ENCODE assay signal across 11 cellular contexts in the genomic region with DNA sequence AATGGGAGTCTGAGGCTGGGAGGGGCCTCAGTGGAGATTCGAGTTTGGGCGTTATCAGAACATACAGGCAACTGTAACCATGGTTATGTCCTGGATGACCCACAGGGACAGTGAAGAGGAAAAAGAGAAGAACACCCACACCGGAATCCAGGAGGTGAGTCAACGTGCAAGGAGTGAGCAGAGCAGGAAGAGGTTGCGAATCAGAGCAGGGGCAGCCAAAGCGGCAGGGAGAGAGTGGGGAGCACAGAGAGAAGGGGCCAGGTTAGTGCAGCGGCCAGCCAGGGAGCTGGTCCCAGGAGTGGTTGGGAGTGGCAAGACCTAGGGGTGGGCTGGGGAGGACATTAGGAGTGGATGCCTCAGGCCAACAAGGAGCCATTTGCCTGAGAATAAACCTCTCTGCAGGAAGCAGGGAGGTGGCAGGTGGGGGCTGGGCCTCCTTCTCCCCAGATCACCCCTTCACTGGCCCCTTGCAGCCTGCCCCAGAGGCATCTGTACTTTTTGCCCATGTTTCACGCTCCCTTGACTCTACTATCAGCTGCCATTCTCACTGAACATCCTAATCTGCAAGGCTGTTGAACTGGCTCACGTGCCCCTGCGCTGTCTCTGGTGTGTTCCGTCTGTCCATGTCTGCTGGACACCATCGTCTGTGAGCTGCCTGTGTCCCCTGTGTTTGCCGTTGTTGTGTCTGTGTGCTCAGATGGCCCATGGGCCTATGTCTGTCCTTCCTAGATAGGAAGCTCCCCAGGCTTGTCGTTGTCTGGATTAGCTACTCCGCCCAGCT. TPM values are rescaled to one million over a fixed set of nuclear protein-coding genes. Genes with fewer than 3 reads are reported as not detected.
DNase-seq lines count a peak whose midpoint lies in the region; ATAC-seq, FAIRE-seq and TF ChIP-seq lines count a peak whose summit lies in the region.
"Had no signal": no experiment of that assay in that cellular context is flagged by ENCODE, and none has a peak within 500 bp of the region (broad histone marks: within the 10 kb centered on the region; RNA-seq: fewer than 3 reads in every experiment).

No MANE protein-coding gene starts in this region.

- H3K9me3 Mint-ChIP-seq in activated naive CD8-positive, alpha-beta T cell treated with anti-CD3 and anti-CD28 coated beads, Interleukin-2, amount 10 ng/mL, durations not matched to agents 7 days and 5 days = no peaks in the 10 kb centered on the region
- no peaks in the 10 kb centered on the region for H3K9me3 Mint-ChIP-seq in activated naive CD8-positive, alpha-beta T cell treated with anti-CD3 and anti-CD28 coated beads for 36 hours

- no peak for DNase-seq in activated naive CD8-positive, alpha-beta T cell treated with anti-CD3 and anti-CD28 coated beads, Interleukin-2, amount 10 ng/mL, durations not matched to agents 7 days and 5 days
- no peak for DNase-seq in activated naive CD8-positive, alpha-beta T cell treated with anti-CD3 and anti-CD28 coated beads for 36 hours
- peak; percentile 54 to 73 for DNase-seq in SW 1271 (lab: John Stamatoyannopoulos, UW)
- DNase-seq in fibroblast of pulmonary artery (ENCODE audit: low read depth) = peak; percentile 47
- DNase-seq in ureter (ENCODE audit: low spot score) = peak; percentile 76
- no peak for DNase-seq in GM12892 (ENCODE audit: insufficient read length)
- DNase-seq in MV-4-11 (lab: John Stamatoyannopoulos, UW) = no peak
- DNase-seq in cerebellum (ENCODE audit: low spot score) = no peak
- DNase-seq: NCI-H748 treated with DMSO at 0.1 percent for 48 hours had no signal

- no peak for TF ChIP-seq CTCF in fibroblast of pulmonary artery (IDR thresholded peaks at IDR 0.05; ENCODE audit: low read length, missing control alignments)

- H3K4me1 Mint-ChIP-seq in activated naive CD8-positive, alpha-beta T cell treated with anti-CD3 and anti-CD28 coated beads, Interleukin-2, amount 10 ng/mL, durations not matched to agents 7 days and 5 days = peaks cover 14% of the 10 kb centered on the region
- H3K4me1 Mint-ChIP-seq in activated naive CD8-positive, alpha-beta T cell treated with anti-CD3 and anti-CD28 coated beads for 36 hours = peaks cover 5% of the 10 kb centered on the region

- H3K27ac Mint-ChIP-seq in activated naive CD8-positive, alpha-beta T cell treated with anti-CD3 and anti-CD28 coated beads, Interleukin-2, amount 10 ng/mL, durations not matched to agents 7 days and 5 days = peak overlapping the region; percentile 32
- no peak overlapping the region for H3K27ac Mint-ChIP-seq in activated naive CD8-positive, alpha-beta T cell treated with anti-CD3 and anti-CD28 coated beads for 36 hours

- H3K4me3 Mint-ChIP-seq in activated naive CD8-positive, alpha-beta T cell treated with anti-CD3 and anti-CD28 coated beads, Interleukin-2, amount 10 ng/mL, durations not matched to agents 7 days and 5 days = no peak overlapping the region
- H3K4me3 Mint-ChIP-seq in activated naive CD8-positive, alpha-beta T cell treated with anti-CD3 and anti-CD28 coated beads for 36 hours = no peak overlapping the region

- ATAC-seq in activated naive CD8-positive, alpha-beta T cell treated with anti-CD3 and anti-CD28 coated beads, Interleukin-2, amount 10 ng/mL, durations not matched to agents 7 days and 5 days (ENCODE audit: low read depth) = no peak

- no peaks in the 10 kb centered on the region for H3K27me3 Mint-ChIP-seq in activated naive CD8-positive, alpha-beta T cell treated with anti-CD3 and anti-CD28 coated beads, Interleukin-2, amount 10 ng/mL, durations not matched to agents 7 days and 5 days
- H3K27me3 Mint-ChIP-seq in activated naive CD8-positive, alpha-beta T cell treated with anti-CD3 and anti-CD28 coated beads for 36 hours = no peaks in the 10 kb centered on the region

- POLR2A ChIA-PET in activated naive CD8-positive, alpha-beta T cell treated with anti-CD3 and anti-CD28 coated beads, Interleukin-2, amount 10 ng/mL, durations not matched to agents 7 days and 5 days (lab: Charles Lee) = no interaction called here

- FAIRE-seq in GM12892 (lab: Jason Lieb, UNC) = no peak

- no peaks in the 10 kb centered on the region for H3K36me3 Mint-ChIP-seq in activated naive CD8-positive, alpha-beta T cell treated with anti-CD3 and anti-CD28 coated beads, Interleukin-2, amount 10 ng/mL, durations not matched to agents 7 days and 5 days
- H3K36me3 Mint-ChIP-seq in activated naive CD8-positive, alpha-beta T cell treated with anti-CD3 and anti-CD28 coated beads for 36 hours = no peaks in the 10 kb centered on the region

- no peak for TF ChIP-seq POLR2A in GM12892 (IDR thresholded peaks at IDR 0.05; ENCODE audit: low read depth, low read length)

- no peak overlapping the region for H3K4me3 ChIP-seq in fibroblast of pulmonary artery (replicated peaks; ENCODE audit: low read depth, low read length)

RNA-seq across cellular contexts. Expression of a gene that starts 5.1 kb away (rescaled TPM):
- not detected for total RNA-seq in activated naive CD8-positive, alpha-beta T cell treated with anti-CD3 and anti-CD28 coated beads, Interleukin-2, amount 10 ng/mL, durations not matched to agents 7 days and 5 days
- not detected for total RNA-seq in activated naive CD8-positive, alpha-beta T cell treated with anti-CD3 and anti-CD28 coated beads for 36 hours
- 2,358 TPM for total RNA-seq in ureter
- not detected for polyA plus RNA-seq in GM12892 (2012; ENCODE audit: missing spikeins)
- total RNA-seq in cerebellum = 0.27 TPM
- polyA plus RNA-seq: neural cell had no signal

RNA-seq across cellular contexts. Expression of a gene that starts 10.6 kb away (rescaled TPM):
- total RNA-seq in activated naive CD8-positive, alpha-beta T cell treated with anti-CD3 and anti-CD28 coated beads, Interleukin-2, amount 10 ng/mL, durations not matched to agents 7 days and 5 days = not detected
- total RNA-seq in activated naive CD8-positive, alpha-beta T cell treated with anti-CD3 and anti-CD28 coated beads for 36 hours = not detected
- total RNA-seq in ureter = not detected
- polyA plus RNA-seq in GM12892 (2012; ENCODE audit: missing spikeins) = not detected
- total RNA-seq in cerebellum = not detected
- total RNA-seq: urinary bladder had no signal
- polyA plus RNA-seq: neural cell, urinary bladder had no signal

RNA-seq across cellular contexts. Expression of a gene that starts 18.4 kb away (rescaled TPM):
- not detected for total RNA-seq in activated naive CD8-positive, alpha-beta T cell treated with anti-CD3 and anti-CD28 coated beads, Interleukin-2, amount 10 ng/mL, durations not matched to agents 7 days and 5 days
- total RNA-seq in activated naive CD8-positive, alpha-beta T cell treated with anti-CD3 and anti-CD28 coated beads for 36 hours = not detected
- total RNA-seq in ureter (147 TPM), cerebellum (not detected)
- not detected for polyA plus RNA-seq in GM12892 (2012; ENCODE audit: missing spikeins)

RNA-seq across cellular contexts. Expression of a gene that starts 19.4 kb away (rescaled TPM):
- total RNA-seq in activated naive CD8-positive, alpha-beta T cell treated with anti-CD3 and anti-CD28 coated beads, Interleukin-2, amount 10 ng/mL, durations not matched to agents 7 days and 5 days = not detected
- total RNA-seq in activated naive CD8-positive, alpha-beta T cell treated with anti-CD3 and anti-CD28 coated beads for 36 hours = not detected
- total RNA-seq in ureter (not detected), cerebellum (not detected)
- polyA plus RNA-seq in GM12892 (2012; ENCODE audit: missing spikeins) = not detected
- total RNA-seq: urinary bladder had no signal
- polyA plus RNA-seq: neural cell, urinary bladder had no signal

RNA-seq across cellular contexts. Expression of a gene that starts 27.8 kb away (rescaled TPM):
- not detected for total RNA-seq in activated naive CD8-positive, alpha-beta T cell treated with anti-CD3 and anti-CD28 coated beads, Interleukin-2, amount 10 ng/mL, durations not matched to agents 7 days and 5 days
- total RNA-seq in activated naive CD8-positive, alpha-beta T cell treated with anti-CD3 and anti-CD28 coated beads for 36 hours = not detected
- 2,124 TPM for total RNA-seq in ureter
- not detected for polyA plus RNA-seq in GM12892 (2012; ENCODE audit: missing spikeins)
- total RNA-seq in cerebellum = 3.8 TPM

Comparison
In these comparisons a context has a peak if more than half of its experiments do, and no peak if none do; other contexts are left out.
1. DNase-seq: peak in SW 1271 (2 of 2), fibroblast of pulmonary artery (single experiment) and ureter (single experiment); none in activated naive CD8-positive, alpha-beta T cell treated with anti-CD3 and anti-CD28 coated beads, Interleukin-2, amount 10 ng/mL, durations not matched to agents 7 days and 5 days (single experiment), activated naive CD8-positive, alpha-beta T cell treated with anti-CD3 and anti-CD28 coated beads for 36 hours (single experiment), GM12892 (single experiment), MV-4-11 (single experiment) and cerebellum (single experiment).
2. RNA of a gene that starts 5.1 kb away (total RNA-seq): 2,358 TPM in ureter (single experiment); 0.27 TPM in cerebellum (single experiment), not detected in activated naive CD8-positive, alpha-beta T cell treated with anti-CD3 and anti-CD28 coated beads, Interleukin-2, amount 10 ng/mL, durations not matched to agents 7 days and 5 days and not detected in activated naive CD8-positive, alpha-beta T cell treated with anti-CD3 and anti-CD28 coated beads for 36 hours; every median in the first group is over 1,000 times any median in the second.
3. RNA of a gene that starts 18.4 kb away (total RNA-seq): 147 TPM in ureter (single experiment); not detected in cerebellum (single experiment), not detected in activated naive CD8-positive, alpha-beta T cell treated with anti-CD3 and anti-CD28 coated beads, Interleukin-2, amount 10 ng/mL, durations not matched to agents 7 days and 5 days and not detected in activated naive CD8-positive, alpha-beta T cell treated with anti-CD3 and anti-CD28 coated beads for 36 hours; every median in the first group is over 100 times any median in the second.